In genomic region chr7:32034052-32034451, GRCh38 we compare ENCODE assay signal across 23 cellular contexts. TPM values are rescaled to one million over a fixed set of nuclear protein-coding genes. Genes with fewer than 3 reads are reported as not detected.
DNase-seq lines count a peak whose midpoint lies in the region; ATAC-seq and TF ChIP-seq lines count a peak whose summit lies in the region.
"Had no signal": no experiment of that assay in that cellular context is flagged by ENCODE, and none has a peak within 500 bp of the region (broad histone marks: within the 10 kb centered on the region; RNA-seq: fewer than 3 reads in every experiment).

No MANE protein-coding gene starts in this region.

- DNase-seq in H9 = no peak
- DNase-seq in NCI-H2196 treated with DMSO at 0.1 percent for 48 hours (lab: John Stamatoyannopoulos, UW; ENCODE audit: unreplicated experiment) = peak; percentile 14
- no peak for DNase-seq in WTC11 (ENCODE audit: low spot score)
- DNase-seq in trophoblast cell = peak; percentile 10 to 59
- DNase-seq in A673 (ENCODE audit: low spot score) = no peak
- no peak for DNase-seq in stimulated activated CD4-positive, alpha-beta T cell treated with anti-CD3 and anti-CD28 coated beads, Interleukin-4, amount 100 ng/mL, for 4 hours
- DNase-seq: activated CD4-positive, alpha-beta T cell treated with anti-CD3 and anti-CD28 coated beads, Interleukin-2, amount 50 U/mL, for 1 hour; AML-193; amniotic stem cell; immature natural killer cell; MM.1S; NCI-H1694 treated with DMSO at 0.1 percent for 48 hours; stimulated activated CD4-positive, alpha-beta T cell treated with anti-CD3 and anti-CD28 coated beads, Interleukin-4, amount 100 ng/mL, for 24 hours; substantia nigra had no signal

- H3K79me1 ChIP-seq in H9 (ENCODE audit: insufficient read depth, low read depth, low read length, poor library complexity, severe bottlenecking) (no peaks in the 10 kb centered on the region), trophoblast cell (ENCODE audit: low read length) (no peaks in the 10 kb centered on the region)

- H3K56ac ChIP-seq in H9 (ENCODE audit: insufficient read length, low read depth, low read length) = no peak overlapping the region

- H2AFZ ChIP-seq in H9 (ENCODE audit: low read length) = no peak overlapping the region
- H2AFZ ChIP-seq in trophoblast cell (ENCODE audit: insufficient read depth, low read length, poor library complexity) = no peak overlapping the region

- H2BK5ac ChIP-seq in H9 (ENCODE audit: insufficient read length, low read length) (no peak overlapping the region), trophoblast cell (ENCODE audit: low read depth, low read length, poor library complexity) (no peak overlapping the region)

- no peaks in the 10 kb centered on the region for H3K27me3 ChIP-seq in H9 (ENCODE audit: insufficient read depth, low read length)
- no peaks in the 10 kb centered on the region for H3K27me3 ChIP-seq in trophoblast cell (ENCODE audit: insufficient read depth, low read length)
- H3K27me3 ChIP-seq in A673 (replicated peaks; ENCODE audit: insufficient read depth, low read depth, low read length, poor library complexity) = peaks cover 85% of the 10 kb centered on the region
- H3K27me3 ChIP-seq: esophagus muscularis mucosa, vagina had no signal

- no peak overlapping the region for H4K12ac ChIP-seq in trophoblast cell (ENCODE audit: low read depth, low read length)

- no peaks in the 10 kb centered on the region for H3K9me3 ChIP-seq in H9 (ENCODE audit: control insufficient read depth, low read depth, low read length)
- no peaks in the 10 kb centered on the region for H3K9me3 ChIP-seq in trophoblast cell (ENCODE audit: insufficient read depth, low read depth, low read length)
- no peaks in the 10 kb centered on the region for H3K9me3 ChIP-seq in A673 (ENCODE audit: low read depth, low read length, poor library complexity, severe bottlenecking)
- H3K9me3 ChIP-seq: esophagus muscularis mucosa, prostate gland, vagina had no signal

- H3K79me2 ChIP-seq in H9 (ENCODE audit: insufficient read depth, low read length) = no peaks in the 10 kb centered on the region
- H3K79me2 ChIP-seq in trophoblast cell (ENCODE audit: control insufficient read depth, insufficient read depth, low read length, poor library complexity) = no peaks in the 10 kb centered on the region

- no peaks in the 10 kb centered on the region for H4K20me1 ChIP-seq in H9 (ENCODE audit: control insufficient read depth, insufficient read depth, insufficient read length)

- H3K4me2 ChIP-seq in H9 (ENCODE audit: insufficient read depth, insufficient read length, low read length) (no peak overlapping the region), trophoblast cell (ENCODE audit: low read length) (no peak overlapping the region)

- intact Hi-C loops in A673 (cut with micrococcal nuclease; ENCODE audit: unreplicated experiment) = no loop called here

- peaks cover 0 to 4% of the 10 kb centered on the region in 2 experiments; a peak in 2 of 4 replicates for H3K4me1 Mint-ChIP-seq in H9
- peaks cover 21% of the 10 kb centered on the region for H3K4me1 Mint-ChIP-seq in WTC11
- H3K4me1 Mint-ChIP-seq: central memory CD8-positive, alpha-beta T cell; immature natural killer cell had no signal

- H3K14ac ChIP-seq in H9 (ENCODE audit: insufficient read depth, low read length) (no peak overlapping the region), trophoblast cell (ENCODE audit: low read length) (no peak overlapping the region)

- ATAC-seq in WTC11 (0 out of 2 replicates have a peak, but pooled peaks have one; percentile 18), HG02840 (IDR thresholded peaks at IDR 0.05; ENCODE audit: low FRiP score, unreplicated experiment) (no peak)
- ATAC-seq: natural killer cell treated with Interleukin-12 subunit alpha and Interleukin-12 subunit beta and Interleukin-15 and Interleukin-18, amount 100 ng/mL, for 72 hours had no signal

- H4K5ac ChIP-seq in H9 (ENCODE audit: insufficient read length, low read depth, low read length) = no peak overlapping the region

- CTCF ChIA-PET in WTC11 (lab: Charles Lee) (no interaction called here), A673 (lab: Charles Lee) (no interaction called here)

- H3K23ac ChIP-seq in H9 (ENCODE audit: insufficient read length, low read depth, low read length) = no peak overlapping the region
- H3K23ac ChIP-seq in trophoblast cell (ENCODE audit: low read length) = no peak overlapping the region

- H2BK20ac ChIP-seq in H9 (ENCODE audit: low read depth, low read length, poor library complexity, severe bottlenecking) = no peak overlapping the region

- H3K9ac ChIP-seq in H9 (ENCODE audit: extremely low read depth, insufficient read length, low read length) = no peak overlapping the region
- H3K9ac ChIP-seq in trophoblast cell (ENCODE audit: low read length) = no peak overlapping the region

- no peaks in the 10 kb centered on the region for H3K23me2 ChIP-seq in H9 (ENCODE audit: insufficient read length, low read depth, low read length, poor library complexity, severe bottlenecking)

- H3T11ph ChIP-seq in H9 (ENCODE audit: low read length) = no peak overlapping the region

- H3K27me3 Mint-ChIP-seq in H9 (ENCODE audit: low read depth) (peaks cover 6% of the 10 kb centered on the region; the same call in 1 of the 2 replicates), WTC11 (ENCODE audit: low read depth) (peaks cover 8% of the 10 kb centered on the region)
- H3K27me3 Mint-ChIP-seq: central memory CD8-positive, alpha-beta T cell had no signal

- H3K4ac ChIP-seq in H9 (ENCODE audit: low read depth, low read length) (no peak overlapping the region), trophoblast cell (ENCODE audit: low read depth, low read length) (no peak overlapping the region)

- no peaks in the 10 kb centered on the region for H3K4me1 ChIP-seq in H9 (ENCODE audit: insufficient read depth, low read length)
- H3K4me1 ChIP-seq in trophoblast cell (ENCODE audit: control insufficient read depth in 1 of 2, insufficient read depth in 2 of 2, low read length in 2 of 2) = peaks cover 3 to 4% of the 10 kb centered on the region in 2 experiments
- H3K4me1 ChIP-seq in A673 (ENCODE audit: insufficient read depth, low read length, poor library complexity, severe bottlenecking) = no peaks in the 10 kb centered on the region
- H3K4me1 ChIP-seq: prostate gland, vagina had no signal

- POLR2A ChIA-PET in WTC11 (lab: Charles Lee) (no interaction called here), A673 (lab: Charles Lee; ENCODE audit: low non-redundant PET) (no interaction called here)

- no CpG with 5 or more reads among the region's 2 CpGs for WGBS in H9 (ENCODE audit: extremely low coverage, insufficient read length, low lambda C conversion rate)
- WGBS in trophoblast cell (ENCODE audit: extremely low coverage, insufficient coverage, insufficient read length) = no CpG with 5 or more reads among the region's 2 CpGs

- TF ChIP-seq CTCF in H9 (conservative IDR thresholded peaks at IDR 0.05) (peak; percentile 12; the same call in 1 of the 3 replicates), WTC11 (IDR thresholded peaks at IDR 0.05) (no peak), A673 (conservative IDR thresholded peaks at IDR 0.05; ENCODE audit: low read depth, low read length) (no peak)

- peaks cover 0 to 11% (median 7%) of the 10 kb centered on the region in 3 experiments; a peak in 5 of 7 replicates for H3K36me3 Mint-ChIP-seq in H9 (ENCODE audit: insufficient read depth in 1 of 3, low read depth in 3 of 3)
- H3K36me3 Mint-ChIP-seq in WTC11 = peaks cover 10% of the 10 kb centered on the region
- H3K36me3 Mint-ChIP-seq: immature natural killer cell; natural killer cell treated with Interleukin-12 subunit alpha and Interleukin-12 subunit beta and Interleukin-15 and Interleukin-18, amount 100 ng/mL, for 72 hours had no signal

- H3K27ac Mint-ChIP-seq in H9 (no peak overlapping the region), WTC11 (no peak overlapping the region)
- H3K27ac Mint-ChIP-seq: immature natural killer cell; natural killer cell treated with Interleukin-12 subunit alpha and Interleukin-12 subunit beta and Interleukin-15 and Interleukin-18, amount 100 ng/mL, for 72 hours had no signal

- H2BK12ac ChIP-seq in H9 (ENCODE audit: insufficient read length, low read depth, low read length) = no peak overlapping the region
- H2BK12ac ChIP-seq in trophoblast cell (ENCODE audit: low read length) = no peak overlapping the region

- H4K91ac ChIP-seq in H9 (ENCODE audit: insufficient read length, low read depth, low read length) = no peak overlapping the region
- H4K91ac ChIP-seq in trophoblast cell (ENCODE audit: low read depth, low read length) = no peak overlapping the region

- no TSS peak for BruUV-seq in A673 (replicated peaks; lab: Mats Ljungman, UMichigan)

- H3K4me3 Mint-ChIP-seq in H9 (no peak overlapping the region), WTC11 (no peak overlapping the region)
- H3K4me3 Mint-ChIP-seq: central memory CD8-positive, alpha-beta T cell; immature natural killer cell; natural killer cell treated with Interleukin-12 subunit alpha and Interleukin-12 subunit beta and Interleukin-15 and Interleukin-18, amount 100 ng/mL, for 72 hours had no signal

- H3K4me3 ChIP-seq in trophoblast cell (ENCODE audit: low read depth, low read length) (no peak overlapping the region), A673 (ENCODE audit: low read depth, low read length, poor library complexity, severe bottlenecking) (no peak overlapping the region)
- H3K4me3 ChIP-seq: esophagus muscularis mucosa, lung, prostate gland, skin epidermis, vagina had no signal

- H2BK15ac ChIP-seq in H9 (ENCODE audit: low read depth, low read length) = no peak overlapping the region

- H3K9me3 Mint-ChIP-seq in H9 (peaks cover 8 to 10% of the 10 kb centered on the region in 2 experiments), WTC11 (peaks cover 27% of the 10 kb centered on the region)

- H3K18ac ChIP-seq in H9 (ENCODE audit: insufficient read length, low read depth, low read length) (no peak overlapping the region), trophoblast cell (ENCODE audit: low read length) (no peak overlapping the region)

- H4K8ac ChIP-seq in H9 (replicated peaks; ENCODE audit: insufficient read length, low read depth, low read length) = no peak overlapping the region
- H4K8ac ChIP-seq in trophoblast cell (ENCODE audit: low read depth, low read length) = no peak overlapping the region

- H3K27ac ChIP-seq in H9 (ENCODE audit: insufficient read length, low read depth, low read length) (no peak overlapping the region), trophoblast cell (ENCODE audit: low read depth, low read length) (no peak overlapping the region), A673 (ENCODE audit: low read depth, low read length, poor library complexity, severe bottlenecking) (no peak overlapping the region)
- H3K27ac ChIP-seq: esophagus muscularis mucosa, prostate gland, skin epidermis, vagina had no signal

- H2BK120ac ChIP-seq in H9 (ENCODE audit: low read depth, low read length, poor library complexity, severe bottlenecking) = no peak overlapping the region
- H2BK120ac ChIP-seq in trophoblast cell (ENCODE audit: insufficient read depth, low read length, poor library complexity) = no peak overlapping the region

- H3K36me3 ChIP-seq in trophoblast cell (ENCODE audit: control insufficient read depth in 1 of 2, insufficient read depth in 2 of 2, low read length in 2 of 2) (no peaks in the 10 kb centered on the region), A673 (ENCODE audit: insufficient read depth, low read length, poor library complexity, severe bottlenecking) (no peaks in the 10 kb centered on the region)
- H3K36me3 ChIP-seq: esophagus muscularis mucosa, prostate gland, vagina had no signal

- H2AK5ac ChIP-seq in H9 (ENCODE audit: insufficient read length, low read length) (no peak overlapping the region), trophoblast cell (ENCODE audit: low read length) (no peak overlapping the region)

RNA-seq across cellular contexts. Expression of gene PDE1C, which starts 36.2 kb away (rescaled TPM):
- total RNA-seq in H9 (2021) = 0.17 and 0.31 TPM in 2 replicates
- 0.37 to 0.55 TPM (median 0.41 TPM) in 3 replicates for total RNA-seq in WTC11 (2021)
- polyA plus RNA-seq in trophoblast cell (2013) = 0.08 and 0.15 TPM in 2 replicates
- not detected in 2 replicates for total RNA-seq in A673 (2021)
- total RNA-seq: Caco-2 had no signal

Comparison
In these comparisons a context has a peak if more than half of its experiments do, and no peak if none do; other contexts are left out.
1. DNase-seq: peak in NCI-H2196 treated with DMSO at 0.1 percent for 48 hours (single experiment) and trophoblast cell (2 of 2); none in H9 (single experiment), WTC11 (single experiment), A673 (single experiment) and stimulated activated CD4-positive, alpha-beta T cell treated with anti-CD3 and anti-CD28 coated beads, Interleukin-4, amount 100 ng/mL, for 4 hours (0 of 2).